ENCODE assay signal across 25 cellular contexts in genomic region chr3:194723846-194724618, GRCh38.
"Had no signal": no experiment of that assay in that cellular context is flagged by ENCODE, and none has a peak within 500 bp of the region (broad histone marks: within the 10 kb centered on the region; RNA-seq: fewer than 3 reads in every experiment).

No MANE protein-coding gene starts in this region.

- H3K4me3 ChIP-seq: MG63, SK-N-MC had no signal

- H3K27ac Mint-ChIP-seq: activated CD4-positive, alpha-beta memory T cell treated with anti-CD3 and anti-CD28 coated beads, Interleukin-2, amount 10 ng/mL, durations not matched to agents 7 days and 5 days; activated CD4-positive, alpha-beta T cell treated with anti-CD3 and anti-CD28 coated beads for 36 hours; activated naive CD4-positive, alpha-beta T cell treated with anti-CD3 and anti-CD28 coated beads, Interleukin-2, amount 10 ng/mL, durations not matched to agents 7 days and 5 days; activated naive CD8-positive, alpha-beta T cell treated with anti-CD3 and anti-CD28 coated beads for 36 hours; activated T-cell treated with anti-CD3 and anti-CD28 coated beads, Interleukin-2, amount 50 U/mL, for 72 hours; activated T-helper 2 cell treated with anti-CD3 and anti-CD28 coated beads, Interferon-gamma antibody, Interleukin-2, Interleukin-4, amounts not matched to agents 10 μg/mL and 5 μg/mL and 100 μg/mL, durations not matched to agents 14 hours and 24 hours and 36 hours had no signal

- H3K36me3 ChIP-seq: brain microvascular endothelial cell, MG63 had no signal

- H3K4me1 Mint-ChIP-seq: activated CD4-positive, alpha-beta memory T cell treated with anti-CD3 and anti-CD28 coated beads, Interleukin-2, amount 10 ng/mL, durations not matched to agents 7 days and 5 days; activated CD4-positive, alpha-beta T cell treated with anti-CD3 and anti-CD28 coated beads for 36 hours; activated naive CD4-positive, alpha-beta T cell treated with anti-CD3 and anti-CD28 coated beads, Interleukin-2, amount 10 ng/mL, durations not matched to agents 7 days and 5 days; activated naive CD8-positive, alpha-beta T cell treated with anti-CD3 and anti-CD28 coated beads for 36 hours had no signal

- H3K9me3 Mint-ChIP-seq: activated CD4-positive, alpha-beta memory T cell treated with anti-CD3 and anti-CD28 coated beads, Interleukin-2, amount 10 ng/mL, durations not matched to agents 7 days and 5 days; activated naive CD4-positive, alpha-beta T cell treated with anti-CD3 and anti-CD28 coated beads, Interleukin-2, amount 10 ng/mL, durations not matched to agents 7 days and 5 days; activated naive CD8-positive, alpha-beta T cell treated with anti-CD3 and anti-CD28 coated beads for 36 hours; activated T-cell treated with anti-CD3 and anti-CD28 coated beads, Interleukin-2, amount 50 U/mL, for 72 hours; activated T-helper 2 cell treated with anti-CD3 and anti-CD28 coated beads, Interferon-gamma antibody, Interleukin-2, Interleukin-4, amounts not matched to agents 10 μg/mL and 5 μg/mL and 100 μg/mL, durations not matched to agents 14 hours and 24 hours and 36 hours had no signal

- ATAC-seq: activated CD4-positive, alpha-beta T cell treated with anti-CD3 and anti-CD28 coated beads for 36 hours; activated T-cell treated with anti-CD3 and anti-CD28 coated beads, Interleukin-2, amount 50 U/mL, for 72 hours had no signal

- H3K27ac ChIP-seq: brain microvascular endothelial cell, SK-N-MC, VCaP had no signal

- DNase-seq: activated CD4-positive, alpha-beta memory T cell treated with anti-CD3 and anti-CD28 coated beads, Interleukin-2, amount 10 ng/mL, durations not matched to agents 7 days and 5 days; activated CD4-positive, alpha-beta T cell treated with anti-CD3 and anti-CD28 coated beads for 36 hours; activated CD4-positive, alpha-beta T cell treated with anti-CD3 and anti-CD28 coated beads, Interleukin-2, amount 50 U/mL, for 1 hour; activated CD4-positive, CD25-positive, alpha-beta regulatory T cell; activated CD8-positive, alpha-beta memory T cell treated with anti-CD3 and anti-CD28 coated beads, Interleukin-2, amount 50 U/mL, for 4 hours; activated gamma-delta T cell treated with Interleukin-2 at 50 U/mL for 16 hours; activated naive CD4-positive, alpha-beta T cell treated with anti-CD3 and anti-CD28 coated beads, Interleukin-2, amount 10 ng/mL, durations not matched to agents 7 days and 5 days; activated naive CD8-positive, alpha-beta T cell treated with anti-CD3 and anti-CD28 coated beads for 36 hours; activated T-cell treated with anti-CD3 and anti-CD28 coated beads, Interleukin-2, amount 50 U/mL, for 72 hours; brain microvascular endothelial cell; caudate nucleus; MG63; MV-4-11; NCI-H1092 treated with DMSO at 0.1 percent for 48 hours; NCI-H1417 treated with DMSO at 0.1 percent for 48 hours; NCI-H1694; NCI-H2029; NCI-H2107; NCI-H2171 treated with DMSO at 0.1 percent for 48 hours; NCI-H345; NCI-H510A treated with DMSO at 0.1 percent for 48 hours; T-helper 1 cell had no signal

- H3K4me3 Mint-ChIP-seq: activated CD4-positive, alpha-beta memory T cell treated with anti-CD3 and anti-CD28 coated beads, Interleukin-2, amount 10 ng/mL, durations not matched to agents 7 days and 5 days; activated CD4-positive, alpha-beta T cell treated with anti-CD3 and anti-CD28 coated beads for 36 hours; activated naive CD4-positive, alpha-beta T cell treated with anti-CD3 and anti-CD28 coated beads, Interleukin-2, amount 10 ng/mL, durations not matched to agents 7 days and 5 days; activated naive CD8-positive, alpha-beta T cell treated with anti-CD3 and anti-CD28 coated beads for 36 hours; activated T-cell treated with anti-CD3 and anti-CD28 coated beads, Interleukin-2, amount 50 U/mL, for 72 hours had no signal

- H3K36me3 Mint-ChIP-seq: activated naive CD4-positive, alpha-beta T cell treated with anti-CD3 and anti-CD28 coated beads, Interleukin-2, amount 10 ng/mL, durations not matched to agents 7 days and 5 days; activated naive CD8-positive, alpha-beta T cell treated with anti-CD3 and anti-CD28 coated beads for 36 hours had no signal

- H3K27me3 ChIP-seq: brain microvascular endothelial cell, MG63 had no signal

- H3K9me3 ChIP-seq: MG63 had no signal
